ENCODE assay signal across 11 cellular contexts in genomic region chr17:46106966-46107644, GRCh38.
A peak's percentile ranks its signal among the peaks of the same experiment; 100 is the strongest.
DNase-seq lines count a peak whose midpoint lies in the region; ATAC-seq and TF ChIP-seq lines count a peak whose summit lies in the region.
"Had no signal": no experiment of that assay in that cellular context is flagged by ENCODE, and none has a peak within 500 bp of the region (broad histone marks: within the 10 kb centered on the region; RNA-seq: fewer than 3 reads in every experiment).

No MANE protein-coding gene starts in this region.

- intact Hi-C loops in PC-3 (cut with micrococcal nuclease), result loop anchor here (5.0 kb wide), 2 partner anchors 45 to 75 kb away; no protein-coding TSS in a partner anchor
- intact Hi-C loops in left lung (cut with DNase I), result loop anchor here in 1 of 2 donors (5.0 kb wide), 1 partner anchor 45 kb away; no protein-coding TSS in a partner anchor

- H3K27ac ChIP-seq in PC-3 (ENCODE audit: low read length) (no peak overlapping the region), neutrophil (peak overlapping the region; percentile 36), left lung (no peak overlapping the region)
- H3K27ac ChIP-seq: testis had no signal

- H3K36me3 ChIP-seq in PC-3 (ENCODE audit: low read depth, low read length) (no peaks in the 10 kb centered on the region), neutrophil (no peaks in the 10 kb centered on the region), left lung (no peaks in the 10 kb centered on the region)

- no peak for ATAC-seq in PC-3
- ATAC-seq in left lung, result no peak
- ATAC-seq in HG02610 (IDR thresholded peaks at IDR 0.05; ENCODE audit: unreplicated experiment), result no peak
- no peak for ATAC-seq in GM19455 (IDR thresholded peaks at IDR 0.05; ENCODE audit: unreplicated experiment)

- POLR2A ChIA-PET in PC-3 (lab: Charles Lee; ENCODE audit: unreplicated experiment), result no interaction called here

- H3K4me3 ChIP-seq in PC-3 (ENCODE audit: low read length) (no peak overlapping the region), neutrophil (ENCODE audit: low read depth in 1 of 2, low read length in 1 of 2) (no peak overlapping the region), left lung (no peak overlapping the region)
- H3K4me3 ChIP-seq: testis had no signal

- no peak overlapping the region for H3K9ac ChIP-seq in PC-3 (ENCODE audit: low read length)

- peaks cover 31% of the 10 kb centered on the region for H3K4me1 ChIP-seq in PC-3 (ENCODE audit: insufficient read depth, low read length)
- H3K4me1 ChIP-seq in neutrophil (ENCODE audit: control insufficient read depth in 1 of 2, insufficient read depth in 1 of 2, low read depth in 1 of 2, low read length in 1 of 2), result peaks cover 11 to 27% of the 10 kb centered on the region in 2 experiments
- peaks cover 30 to 55% of the 10 kb centered on the region in 2 donors for H3K4me1 ChIP-seq in left lung

- peaks cover 58% of the 10 kb centered on the region for H4K20me1 ChIP-seq in PC-3 (ENCODE audit: low read length)

- H3K9me3 ChIP-seq in PC-3 (ENCODE audit: low read length) (no peaks in the 10 kb centered on the region), neutrophil (no peaks in the 10 kb centered on the region), left lung (no peaks in the 10 kb centered on the region)
- H3K9me3 ChIP-seq: testis had no signal

- peaks cover 7% of the 10 kb centered on the region for H3F3A ChIP-seq in PC-3 (ENCODE audit: low read length, unreplicated experiment)

- DNase-seq in EL, result peak; percentile 16
- no peak for DNase-seq in PC-3
- peak; percentile 63 for DNase-seq in foreskin melanocyte
- DNase-seq in NCI-H1092 treated with DMSO at 0.1 percent for 48 hours (lab: John Stamatoyannopoulos, UW), result no peak
- no peak for DNase-seq in left lung
- DNase-seq: activated CD8-positive, alpha-beta memory T cell treated with anti-CD3 and anti-CD28 coated beads, Interleukin-2, amount 50 U/mL, for 4 hours; DMS79; testis had no signal

- CTCF ChIA-PET in PC-3 (lab: Charles Lee), result no interaction called here

- H3K27me3 ChIP-seq in PC-3 (ENCODE audit: low read length), result no peaks in the 10 kb centered on the region
- H3K27me3 ChIP-seq in neutrophil, result no peaks in the 10 kb centered on the region
- H3K27me3 ChIP-seq in left lung, result no peaks in the 10 kb centered on the region
- H3K27me3 ChIP-seq: testis had no signal

- peaks cover 100% of the 10 kb centered on the region for H3K79me2 ChIP-seq in PC-3 (ENCODE audit: low read length)

- no peak overlapping the region for H2AFZ ChIP-seq in PC-3 (ENCODE audit: low read length)

- TF ChIP-seq CTCF in PC-3 (conservative IDR thresholded peaks at IDR 0.05; ENCODE audit: low read depth, low read length), result no peak
- no peak for TF ChIP-seq CTCF in neutrophil (IDR thresholded peaks at IDR 0.05)
- TF ChIP-seq CTCF in left lung (IDR thresholded peaks at IDR 0.05), result no peak

- H3K9me2 ChIP-seq in PC-3 (replicated peaks; ENCODE audit: low read length), result no peaks in the 10 kb centered on the region

- no peak overlapping the region for H3K4me2 ChIP-seq in PC-3 (ENCODE audit: low read length)

- BruUV-seq in PC-3 (replicated peaks; lab: Mats Ljungman, UMichigan), result TSS peak; percentile 11

Comparison
In these comparisons a context has a peak if more than half of its experiments do, and no peak if none do; other contexts are left out.
1. DNase-seq: peak in EL (single experiment) and foreskin melanocyte (single experiment); none in PC-3 (single experiment), NCI-H1092 treated with DMSO at 0.1 percent for 48 hours (single experiment) and left lung (0 of 2).